In genomic region chr20:48034754-48035153, GRCh38 we compare ENCODE assay signal across 18 cellular contexts.
A peak's percentile ranks its signal among the peaks of the same experiment; 100 is the strongest.
DNase-seq lines count a peak whose midpoint lies in the region; ATAC-seq, FAIRE-seq and TF ChIP-seq lines count a peak whose summit lies in the region.
"Had no signal": no experiment of that assay in that cellular context is flagged by ENCODE, and none has a peak within 500 bp of the region (broad histone marks: within the 10 kb centered on the region; RNA-seq: fewer than 3 reads in every experiment).

No MANE protein-coding gene starts in this region.

- peaks cover 8% of the 10 kb centered on the region for H3K27me3 Mint-ChIP-seq in type B pancreatic cell

- H3K27ac Mint-ChIP-seq in type B pancreatic cell, result peak overlapping the region; percentile 1
- H3K27ac Mint-ChIP-seq: B cell; CD4-positive, alpha-beta memory T cell had no signal

- H3K27me3 ChIP-seq in HepG2 (ENCODE audit: control insufficient read depth in 1 of 2, insufficient read depth in 2 of 2, low read length in 2 of 2), result peaks cover 0 to 5% of the 10 kb centered on the region in 2 experiments; a peak in 1 of 5 replicates
- no peaks in the 10 kb centered on the region for H3K27me3 ChIP-seq in right lobe of liver
- H3K27me3 ChIP-seq in ascending aorta, result no peaks in the 10 kb centered on the region

- TF ChIP-seq EP300 in HepG2 (IDR thresholded peaks at IDR 0.05; ENCODE audit: low read depth in 2 of 2, low read length in 2 of 2) (no peak), HepG2 (CRISPR knock-in tag; IDR thresholded peaks at IDR 0.05; ENCODE audit: borderline replicate concordance) (no peak)

- no peaks in the 10 kb centered on the region for H3K9me3 Mint-ChIP-seq in type B pancreatic cell

- H2AFZ ChIP-seq in HepG2 (ENCODE audit: low read length), result no peak overlapping the region

- no peaks in the 10 kb centered on the region for H3K79me2 ChIP-seq in HepG2 (ENCODE audit: insufficient read depth, low read length)

- no peak for FAIRE-seq in HepG2 (lab: Jason Lieb, UNC)
- FAIRE-seq: A204.1, G401.6, GM19239 had no signal

- peaks cover 16% of the 10 kb centered on the region for H3K4me1 Mint-ChIP-seq in type B pancreatic cell (ENCODE audit: unreplicated experiment)
- H3K4me1 Mint-ChIP-seq: B cell; CD4-positive, alpha-beta memory T cell had no signal

- ATAC-seq in HepG2 (no peak), right lobe of liver (no peak)

- POLR2A ChIA-PET in HepG2 (lab: Yijun Ruan, JAX), result no interaction called here
- POLR2A ChIA-PET in RWPE1 (lab: Yijun Ruan, JAX; ENCODE audit: low non-redundant PET), result no interaction called here

- no peaks in the 10 kb centered on the region for H3K9me3 ChIP-seq in HepG2 (ENCODE audit: low read length)
- H3K9me3 ChIP-seq in right lobe of liver, result no peaks in the 10 kb centered on the region
- H3K9me3 ChIP-seq in ascending aorta, result no peaks in the 10 kb centered on the region

- H4K20me1 ChIP-seq in HepG2 (ENCODE audit: insufficient read depth, low read length), result no peaks in the 10 kb centered on the region

- no peak for TF ChIP-seq RAD21 in HepG2 (CRISPR knock-in tag; IDR thresholded peaks at IDR 0.05)

- H3K4me2 ChIP-seq in HepG2 (ENCODE audit: low read depth, low read length), result no peak overlapping the region

- H3K36me3 ChIP-seq in HepG2 (replicated peaks in 1 of 2; ENCODE audit: control insufficient read depth in 1 of 2, insufficient read depth in 2 of 2, low read length in 2 of 2) (no peaks in the 10 kb centered on the region), right lobe of liver (no peaks in the 10 kb centered on the region), ascending aorta (no peaks in the 10 kb centered on the region)

- WGBS in HepG2 (ENCODE audit: low lambda C conversion rate), result 54% methylated on average over 6 of the region's 6 CpGs
- WGBS in right lobe of liver (ENCODE audit: insufficient coverage, low coverage, low lambda C conversion rate, missing lambda C conversion rate), result 79% methylated on average over 3 of the region's 6 CpGs

- H3K4me1 ChIP-seq in HepG2 (ENCODE audit: insufficient read depth, low read length) (peaks cover 11% of the 10 kb centered on the region), right lobe of liver (no peaks in the 10 kb centered on the region), ascending aorta (no peaks in the 10 kb centered on the region)

- no peak overlapping the region for H3K27ac ChIP-seq in HepG2 (ENCODE audit: extremely low read length, insufficient read depth, low read length)
- H3K27ac ChIP-seq in right lobe of liver, result no peak overlapping the region
- peak overlapping the region; percentile 27 for H3K27ac ChIP-seq in RWPE1
- no peak overlapping the region for H3K27ac ChIP-seq in ascending aorta
- H3K27ac ChIP-seq: C4-2B, HL-60 had no signal

- CTCF ChIA-PET in HepG2 (lab: Yijun Ruan, JAX; ENCODE audit: low intra/inter-chr PET ratio, low total read pairs), result no interaction called here
- CTCF ChIA-PET in RWPE1 (lab: Yijun Ruan, JAX), result no interaction called here

- H3K9ac ChIP-seq in HepG2 (ENCODE audit: insufficient read depth, low read depth, low read length), result no peak overlapping the region

- TF ChIP-seq CTCF in HepG2 (CRISPR knock-in tag; IDR thresholded peaks at IDR 0.05), result no peak
- no peak for TF ChIP-seq CTCF in right lobe of liver (IDR thresholded peaks at IDR 0.05)
- no peak for TF ChIP-seq CTCF in RWPE1 (conservative IDR thresholded peaks at IDR 0.05; ENCODE audit: low read depth)
- no peak for TF ChIP-seq CTCF in type B pancreatic cell (conservative IDR thresholded peaks at IDR 0.05)
- no peak for TF ChIP-seq CTCF in ascending aorta (IDR thresholded peaks at IDR 0.05)

- no peak overlapping the region for H3K4me3 Mint-ChIP-seq in type B pancreatic cell
- H3K4me3 Mint-ChIP-seq: B cell; CD4-positive, alpha-beta memory T cell had no signal

- in situ Hi-C loops in HepG2 (cut with HindIII; ENCODE audit: extremely low pct_ligation_motif_present, low pct_unique_long_range_greater_than_20kb), result no loop called here

- no peak for DNase-seq in HepG2 (ENCODE audit: low spot score)
- no peak for DNase-seq in right lobe of liver
- DNase-seq in RWPE1 (ENCODE audit: low spot score), result no peak
- peak; percentile 18 for DNase-seq in kidney tubule cell (ENCODE audit: low spot score)
- no peak for DNase-seq in type B pancreatic cell (ENCODE audit: extremely low spot score, unreplicated experiment)
- no peak for DNase-seq in ascending aorta (ENCODE audit: low spot score in 2 of 2)
- no peak for DNase-seq in activated naive CD4-positive, alpha-beta T cell (lab: John Stamatoyannopoulos, UW)
- DNase-seq in cerebellum (ENCODE audit: low spot score), result no peak
- DNase-seq: CD4-positive, alpha-beta memory T cell; DMS153; DMS79 treated with DMSO at 0.1 percent for 48 hours; EL had no signal

- TF ChIP-seq POLR2A in HepG2 (IDR thresholded peaks at IDR 0.05; ENCODE audit: insufficient read depth in 1 of 2, low read depth in 2 of 2, low read length in 2 of 2) (no peak), right lobe of liver (IDR thresholded peaks at IDR 0.05) (no peak)

- H3K36me3 Mint-ChIP-seq in type B pancreatic cell, result no peaks in the 10 kb centered on the region
- H3K36me3 Mint-ChIP-seq: CD4-positive, alpha-beta memory T cell had no signal

- no TSS peak for BruUV-seq in HepG2 (replicated peaks; lab: Mats Ljungman, UMichigan)

- no peak overlapping the region for H3K4me3 ChIP-seq in HepG2 (replicated peaks in 1 of 3; ENCODE audit: insufficient read depth in 1 of 3, low read depth in 2 of 3, low read length in 3 of 3)
- no peak overlapping the region for H3K4me3 ChIP-seq in right lobe of liver
- H3K4me3 ChIP-seq in ascending aorta, result no peak overlapping the region

- intact Hi-C loops in HepG2 (cut with micrococcal nuclease; ENCODE audit: unreplicated experiment) (no loop called here), right lobe of liver (cut with DNase I) (no loop called here), ascending aorta (cut with DNase I) (no loop called here)

TF ChIP-seq in HepG2, 621 proteins besides CTCF, POLR2A, EP300 and RAD21:
- no peak for TF ChIP-seq ZNF362 (CRISPR knock-in tag; IDR thresholded peaks at IDR 0.05; ENCODE audit: borderline replicate concordance)
- no peak for TF ChIP-seq ZNF816 (CRISPR knock-in tag; IDR thresholded peaks at IDR 0.05; ENCODE audit: borderline replicate concordance)
- TF ChIP-seq HNF4G (IDR thresholded peaks at IDR 0.05; ENCODE audit: borderline replicate concordance, low read depth, low read length), result no peak
- no peak for TF ChIP-seq HNF4G (CRISPR knock-in tag; IDR thresholded peaks at IDR 0.05; ENCODE audit: borderline replicate concordance, low read depth)
- TF ChIP-seq AGO2 (optimal IDR thresholded peaks at IDR 0.05; ENCODE audit: low read depth, low read length), result no peak
- no peak for TF ChIP-seq NONO (IDR thresholded peaks at IDR 0.05)
- 0 out of 2 replicates have a peak, but pooled peaks have one; percentile 12 for TF ChIP-seq NONO (CRISPR knock-in tag; conservative IDR thresholded peaks at IDR 0.05)
